2 cellular contexts compared by ENCODE assay signal in the genomic region with DNA sequence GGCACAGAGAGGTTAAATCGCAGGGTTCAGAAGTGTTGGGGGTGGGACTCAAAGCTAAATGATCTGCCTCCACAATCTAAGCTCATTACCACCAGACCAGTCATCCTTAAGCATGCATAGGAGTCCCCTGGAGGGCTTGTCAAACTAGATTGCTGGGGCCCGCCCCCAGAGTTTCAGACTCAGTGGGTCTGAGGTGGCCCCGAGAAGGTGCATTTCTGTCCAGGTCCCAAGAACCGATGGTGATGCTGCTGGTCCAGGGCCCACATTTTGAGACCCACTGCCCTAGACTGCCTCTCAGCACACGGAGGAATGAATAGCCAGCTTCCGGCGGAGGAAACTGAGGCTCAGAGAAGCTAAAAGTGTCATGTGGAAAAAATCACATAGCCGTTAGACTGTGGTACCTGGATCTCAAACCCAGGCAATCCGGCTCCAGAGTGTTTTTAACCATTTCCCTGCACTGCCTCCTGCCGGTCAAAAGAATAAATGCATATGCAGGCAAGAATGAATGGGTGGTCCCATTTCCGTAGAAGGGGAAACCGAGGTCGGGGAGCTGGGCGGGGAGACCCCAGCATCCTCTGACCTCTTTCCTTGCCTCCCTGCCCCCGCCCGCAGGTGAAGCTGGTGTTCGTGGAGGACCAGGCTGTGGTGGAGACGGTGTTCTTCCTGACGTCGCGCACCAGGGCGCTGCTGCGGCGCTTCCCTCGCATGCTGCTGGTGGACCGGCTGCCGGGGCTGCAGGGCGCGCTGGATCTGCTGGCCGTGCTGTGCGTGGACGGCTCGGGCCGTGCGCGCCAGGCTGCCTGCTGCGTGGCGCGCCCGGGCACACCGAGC.
TF ChIP-seq lines count a peak whose summit lies in the region.

No MANE protein-coding gene starts in this region.

TF ChIP-seq in GM23338, 12 proteins besides CTCF, POLR2A, EP300 and RAD21:
- TF ChIP-seq JUNB (IDR thresholded peaks at IDR 0.05; ENCODE audit: unreplicated experiment), result no peak
- TF ChIP-seq EZH2phosphoT487 (IDR thresholded peaks at IDR 0.05; ENCODE audit: unreplicated experiment), result no peak
TF ChIP-seq in GM23338: peak in this region for 0.

TF ChIP-seq in HepG2, 621 proteins besides CTCF, POLR2A, EP300 and RAD21:
- no peak for TF ChIP-seq ZNF296 (CRISPR knock-in tag; conservative IDR thresholded peaks at IDR 0.05)
- peak; percentile 12; the same call in 1 of the 2 replicates for TF ChIP-seq SMC3 (IDR thresholded peaks at IDR 0.05; ENCODE audit: low read length)
- TF ChIP-seq PLRG1 (conservative IDR thresholded peaks at IDR 0.05), result no peak
- TF ChIP-seq, protein P1, sequence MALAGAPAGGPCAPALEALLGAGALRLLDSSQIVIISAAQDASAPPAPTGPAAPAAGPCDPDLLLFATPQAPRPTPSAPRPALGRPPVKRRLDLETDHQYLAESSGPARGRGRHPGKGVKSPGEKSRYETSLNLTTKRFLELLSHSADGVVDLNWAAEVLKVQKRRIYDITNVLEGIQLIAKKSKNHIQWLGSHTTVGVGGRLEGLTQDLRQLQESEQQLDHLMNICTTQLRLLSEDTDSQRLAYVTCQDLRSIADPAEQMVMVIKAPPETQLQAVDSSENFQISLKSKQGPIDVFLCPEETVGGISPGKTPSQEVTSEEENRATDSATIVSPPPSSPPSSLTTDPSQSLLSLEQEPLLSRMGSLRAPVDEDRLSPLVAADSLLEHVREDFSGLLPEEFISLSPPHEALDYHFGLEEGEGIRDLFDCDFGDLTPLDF (CRISPR knock-in tag; IDR thresholded peaks at IDR 0.05), result no peak
TF ChIP-seq in HepG2: peak in this region for 1.
